Comparison of ENCODE assay signal across 26 cellular contexts in the genomic region with DNA sequence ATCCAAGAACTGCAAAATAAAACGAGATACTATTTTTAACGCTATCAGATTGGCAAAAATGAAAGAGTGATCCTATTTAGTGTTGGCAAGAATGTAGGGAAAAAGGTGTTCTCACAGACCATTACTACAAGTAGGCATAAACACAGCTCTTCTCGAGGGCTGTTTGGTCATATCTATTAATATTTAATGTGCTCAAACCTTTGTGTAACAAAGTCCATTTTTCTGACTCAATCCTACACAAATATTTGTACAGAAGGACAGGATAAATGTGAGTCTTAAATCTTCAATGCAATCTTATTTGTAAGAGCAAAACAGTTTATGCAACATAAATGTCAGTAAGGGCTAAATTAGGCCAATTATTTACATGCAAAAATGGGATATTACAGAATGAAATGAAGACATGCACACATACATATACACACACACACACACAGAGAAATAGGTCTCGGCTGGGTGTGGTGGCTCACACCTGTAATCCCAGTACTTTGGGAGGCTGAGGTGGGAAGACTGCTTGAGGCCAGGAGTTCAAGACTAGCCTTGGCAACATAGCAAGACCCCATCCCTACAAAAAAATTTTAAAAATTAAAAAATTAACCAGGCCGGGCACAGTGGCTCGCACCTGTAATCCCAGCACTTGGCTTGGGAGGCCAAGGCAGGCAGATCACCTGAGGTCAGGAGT. TPM values are rescaled to one million over a fixed set of nuclear protein-coding genes. Genes with fewer than 3 reads are reported as not detected.
DNase-seq lines count a peak whose midpoint lies in the region; ATAC-seq, FAIRE-seq and TF ChIP-seq lines count a peak whose summit lies in the region.
"Had no signal": no experiment of that assay in that cellular context is flagged by ENCODE, and none has a peak within 500 bp of the region (broad histone marks: within the 10 kb centered on the region; RNA-seq: fewer than 3 reads in every experiment).

No MANE protein-coding gene starts in this region.

- H4K20me1 ChIP-seq in GM23338 (replicated peaks; ENCODE audit: insufficient read depth), result peaks cover 54% of the 10 kb centered on the region
- H4K20me1 ChIP-seq in hepatocyte (ENCODE audit: insufficient read depth, poor library complexity, severe bottlenecking), result no peaks in the 10 kb centered on the region

- H3K4me3 Mint-ChIP-seq in GM23338, result no peak overlapping the region
- H3K4me3 Mint-ChIP-seq: CD4-positive, alpha-beta memory T cell had no signal

- peak overlapping the region; percentile 69 to 79 for H3K27ac ChIP-seq in A549
- peak overlapping the region; percentile 39; the same call in 1 of the 2 replicates for H3K27ac ChIP-seq in GM23338 (ENCODE audit: low read depth)
- H3K27ac ChIP-seq in hepatocyte, result peak overlapping the region; percentile 52
- H3K27ac ChIP-seq in small intestine (ENCODE audit: low read depth in 1 of 2, low read length in 1 of 2), result no peak overlapping the region
- H3K27ac ChIP-seq: HL-60, PC-9, RWPE1 had no signal

- H3K9me2 ChIP-seq in GM23338 (ENCODE audit: insufficient read depth), result no peaks in the 10 kb centered on the region
- no peaks in the 10 kb centered on the region for H3K9me2 ChIP-seq in hepatocyte (replicated peaks; ENCODE audit: insufficient read depth)

- no peaks in the 10 kb centered on the region for H3K4me1 Mint-ChIP-seq in GM23338
- H3K4me1 Mint-ChIP-seq: CD4-positive, alpha-beta memory T cell had no signal

- H3K9me3 ChIP-seq in A549 (no peaks in the 10 kb centered on the region), hepatocyte (ENCODE audit: low read depth) (no peaks in the 10 kb centered on the region), small intestine (ENCODE audit: control insufficient read depth, low read depth) (no peaks in the 10 kb centered on the region)

- H3K9me3 Mint-ChIP-seq in GM23338, result no peaks in the 10 kb centered on the region
- H3K9me3 Mint-ChIP-seq: CD4-positive, alpha-beta memory T cell had no signal

- no peak for TF ChIP-seq CTCF in A549 (IDR thresholded peaks at IDR 0.05)
- no peak for TF ChIP-seq CTCF in GM23338 (conservative IDR thresholded peaks at IDR 0.05; ENCODE audit: low read depth in 2 of 2)
- no peak for TF ChIP-seq CTCF in hepatocyte (IDR thresholded peaks at IDR 0.05; ENCODE audit: poor library complexity)

- peak overlapping the region; percentile 79 for H3K4me2 ChIP-seq in A549
- H3K4me2 ChIP-seq in GM23338, result no peak overlapping the region
- no peak overlapping the region for H3K4me2 ChIP-seq in hepatocyte
- H3K4me2 ChIP-seq: PC-9 had no signal

- DNase-seq in A549 (ENCODE audit: low read depth in 1 of 2, low spot score in 1 of 2) (peak; percentile 26 to 74), GM23338 (ENCODE audit: low spot score) (no peak), hepatocyte (ENCODE audit: low spot score) (no peak), small intestine (peak; percentile 38), NOMO-1 treated with DMSO at 0.1 percent for 48 hours (lab: John Stamatoyannopoulos, UW; ENCODE audit: unreplicated experiment) (no peak), NCI-H1417 treated with DMSO at 0.1 percent for 48 hours (lab: John Stamatoyannopoulos, UW) (no peak), NCI-H345 (lab: John Stamatoyannopoulos, UW) (no peak)
- DNase-seq: C1 segment of cervical spinal cord; CD4-positive, alpha-beta memory T cell; COR-L47; DMS 273 treated with DMSO at 0.1 percent for 48 hours; DND-41; NCI-H1048; NCI-H1436; NCI-H187; NCI-H2081 treated with DMSO at 0.1 percent for 48 hours; NCI-H2171; NCI-H226; NCI-H524; NCI-H774; PC-9; SHP77 had no signal

- TF ChIP-seq POLR2A in A549 (IDR thresholded peaks at IDR 0.05; ENCODE audit: low read length), result no peak

- POLR2A ChIA-PET in A549 (lab: Yijun Ruan, JAX), result interaction anchor here (0.7 kb wide), 1 partner anchor 11 kb away, joined by 3 read pairs; no protein-coding TSS in a partner anchor

- H3K36me3 ChIP-seq in GM23338 (ENCODE audit: insufficient read depth) (peaks cover 86% of the 10 kb centered on the region), hepatocyte (replicated peaks; ENCODE audit: insufficient read depth, low read depth) (peaks cover 4% of the 10 kb centered on the region), small intestine (ENCODE audit: control insufficient read depth in 2 of 2, insufficient read depth in 2 of 2, low read length in 2 of 2) (peaks cover 16 to 27% of the 10 kb centered on the region in 2 donors)

- no peak for FAIRE-seq in A549 (lab: Jason Lieb, UNC)
- FAIRE-seq in small intestine (lab: Jason Lieb, UNC), result no peak
- FAIRE-seq: GM12892 had no signal

- ATAC-seq in A549 (peak; percentile 60 to 72; a peak in 4 of 6 replicates), GM23338 (no peak)
- ATAC-seq: HCT116 had no signal

- peaks cover 3% of the 10 kb centered on the region for H3K27me3 Mint-ChIP-seq in GM23338 (ENCODE audit: insufficient read depth, low read depth, poor library complexity)
- H3K27me3 Mint-ChIP-seq: CD4-positive, alpha-beta memory T cell had no signal

- peaks cover 62% of the 10 kb centered on the region for H3K4me1 ChIP-seq in A549
- H3K4me1 ChIP-seq in GM23338 (ENCODE audit: insufficient read depth), result no peaks in the 10 kb centered on the region
- peaks cover 35% of the 10 kb centered on the region for H3K4me1 ChIP-seq in hepatocyte (ENCODE audit: insufficient read depth)
- no peaks in the 10 kb centered on the region for H3K4me1 ChIP-seq in small intestine (ENCODE audit: control insufficient read depth in 2 of 2, insufficient read depth in 1 of 2, low read depth in 1 of 2, low read length in 1 of 2)

- peaks cover 17% of the 10 kb centered on the region; the same call in 1 of the 2 replicates for H3F3A ChIP-seq in GM23338 (replicated peaks; ENCODE audit: low read depth)

- WGBS in A549 (ENCODE audit: missing lambda C conversion rate), result 47% methylated on average over 6 of the region's 6 CpGs
- 90% methylated on average over 6 of the region's 6 CpGs for WGBS in hepatocyte (ENCODE audit: low lambda C conversion rate, missing lambda C conversion rate)
- 71 to 85% (median 72%) methylated on average over 6 of the region's 6 CpGs for WGBS in small intestine, 3 donors

- H3K27me3 ChIP-seq in GM23338 (ENCODE audit: insufficient read depth), result no peaks in the 10 kb centered on the region
- H3K27me3 ChIP-seq in hepatocyte, result no peaks in the 10 kb centered on the region
- no peaks in the 10 kb centered on the region for H3K27me3 ChIP-seq in small intestine (ENCODE audit: control insufficient read depth in 2 of 2, insufficient read depth in 2 of 2, low read length in 2 of 2)

- TF ChIP-seq RAD21 in A549 (conservative IDR thresholded peaks at IDR 0.05 in 1 of 2, IDR thresholded peaks at IDR 0.05 in 1 of 2), result no peak; a peak in 1 of 5 replicates

- peaks cover 87% of the 10 kb centered on the region for H3K36me3 Mint-ChIP-seq in GM23338 (ENCODE audit: low read depth)

- CTCF ChIA-PET in A549 (lab: Yijun Ruan, JAX), result no interaction called here

- TF ChIP-seq EP300 in A549 (IDR thresholded peaks at IDR 0.05), result peak in 1 of 2 experiments; percentile 21; a peak in 1 of 5 replicates

- no peak overlapping the region for H3K27ac Mint-ChIP-seq in GM23338

- H3K79me2 ChIP-seq in GM23338 (replicated peaks; ENCODE audit: insufficient read depth) (peaks cover 40% of the 10 kb centered on the region), hepatocyte (peaks cover 24% of the 10 kb centered on the region)

- H2AFZ ChIP-seq in GM23338 (no peak overlapping the region), hepatocyte (no peak overlapping the region)
- H2AFZ ChIP-seq: PC-9 had no signal

- H3K4me3 ChIP-seq in A549 (0 out of 3 replicates have a peak overlapping the region, but pooled peaks have one; percentile 28), GM23338 (no peak overlapping the region), hepatocyte (no peak overlapping the region), small intestine (ENCODE audit: low read depth in 1 of 2, low read length in 2 of 2) (no peak overlapping the region)
- H3K4me3 ChIP-seq: PC-9 had no signal

TF ChIP-seq in A549, 52 proteins besides CTCF, POLR2A, EP300 and RAD21 (continues in another document):
- peak; percentile 75 for TF ChIP-seq JUNB (IDR thresholded peaks at IDR 0.05)
- TF ChIP-seq, protein P1, sequence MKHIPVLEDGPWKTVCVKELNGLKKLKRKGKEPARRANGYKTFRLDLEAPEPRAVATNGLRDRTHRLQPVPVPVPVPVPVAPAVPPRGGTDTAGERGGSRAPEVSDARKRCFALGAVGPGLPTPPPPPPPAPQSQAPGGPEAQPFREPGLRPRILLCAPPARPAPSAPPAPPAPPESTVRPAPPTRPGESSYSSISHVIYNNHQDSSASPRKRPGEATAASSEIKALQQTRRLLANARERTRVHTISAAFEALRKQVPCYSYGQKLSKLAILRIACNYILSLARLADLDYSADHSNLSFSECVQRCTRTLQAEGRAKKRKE (CRISPR knock-in tag; IDR thresholded peaks at IDR 0.05; ENCODE audit: low read depth), result no peak
- TF ChIP-seq, protein P2, sequence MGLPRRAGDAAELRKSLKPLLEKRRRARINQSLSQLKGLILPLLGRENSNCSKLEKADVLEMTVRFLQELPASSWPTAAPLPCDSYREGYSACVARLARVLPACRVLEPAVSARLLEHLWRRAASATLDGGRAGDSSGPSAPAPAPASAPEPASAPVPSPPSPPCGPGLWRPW (IDR thresholded peaks at IDR 0.05), result 0 out of 2 replicates have a peak, but pooled peaks have one; percentile 20

TF ChIP-seq in GM23338, 12 proteins besides CTCF, POLR2A, EP300 and RAD21:
- TF ChIP-seq POLR2AphosphoS5 (IDR thresholded peaks at IDR 0.05; ENCODE audit: low read depth) (no peak), STAT1 (IDR thresholded peaks at IDR 0.05; ENCODE audit: unreplicated experiment) (no peak), JUNB (IDR thresholded peaks at IDR 0.05; ENCODE audit: unreplicated experiment) (no peak), EZH2 (IDR thresholded peaks at IDR 0.05; ENCODE audit: low read depth, unreplicated experiment) (no peak), CREB1 (CRISPR knock-in tag; IDR thresholded peaks at IDR 0.05; ENCODE audit: low read depth) (no peak), NANOG (IDR thresholded peaks at IDR 0.05; ENCODE audit: borderline replicate concordance) (no peak)

RNA-seq across cellular contexts. Expression of a gene that starts 17.7 kb away (rescaled TPM):
- polyA plus RNA-seq in A549 (2011; rRNA removed), result 29.9 and 60.3 TPM in 2 replicates
- polyA plus RNA-seq in A549 (2012; cell fraction: cytosol; rRNA removed), result 18.5 and 20.6 TPM in 2 replicates
- polyA plus RNA-seq in A549 (2012; cell fraction: nucleus; rRNA removed), result 32.5 and 39.4 TPM in 2 replicates
- 20.4 to 33.3 TPM (median 30.2 TPM) in 3 replicates for polyA plus RNA-seq in A549 (2017; fragmentation: RNase III; extraction: RNeasy Plus Mini Kit Qiagen cat#74134 plus additional on column Dnase treatment)
- polyA minus RNA-seq in A549 (2011; rRNA and poly(A)+ RNA removed), result 126 and 134 TPM in 2 replicates
- 453 and 530 TPM in 2 replicates for total RNA-seq in GM23338 (2014; rRNA removed; shearing (Covaris generic))
- 124 and 128 TPM in 2 replicates for polyA plus RNA-seq in GM23338 (2016; fragmentation: Nextera tagmentation; extraction: Ambion mirVana)
- 282 and 297 TPM in 2 replicates for total RNA-seq in hepatocyte
- polyA plus RNA-seq in hepatocyte, result 242 and 318 TPM in 2 replicates
- 100 to 1,000 TPM in 1 of 3 donors, 10 to 100 TPM in 1, 1 to 10 TPM in 1; 7.0 to 162 (median 14.3) TPM for polyA plus RNA-seq in small intestine

Comparison
In these comparisons a context has a peak if more than half of its experiments do, and no peak if none do; other contexts are left out.
1. DNase-seq: peak in A549 (2 of 2) and small intestine (single experiment); none in GM23338 (single experiment), hepatocyte (single experiment), NOMO-1 treated with DMSO at 0.1 percent for 48 hours (single experiment), NCI-H1417 treated with DMSO at 0.1 percent for 48 hours (single experiment) and NCI-H345 (single experiment).
2. H3K27ac ChIP-seq: peak in A549 (2 of 2), GM23338 (single experiment) and hepatocyte (single experiment); none in small intestine (0 of 2).